8 cellular contexts compared by ENCODE assay signal in the genomic region with DNA sequence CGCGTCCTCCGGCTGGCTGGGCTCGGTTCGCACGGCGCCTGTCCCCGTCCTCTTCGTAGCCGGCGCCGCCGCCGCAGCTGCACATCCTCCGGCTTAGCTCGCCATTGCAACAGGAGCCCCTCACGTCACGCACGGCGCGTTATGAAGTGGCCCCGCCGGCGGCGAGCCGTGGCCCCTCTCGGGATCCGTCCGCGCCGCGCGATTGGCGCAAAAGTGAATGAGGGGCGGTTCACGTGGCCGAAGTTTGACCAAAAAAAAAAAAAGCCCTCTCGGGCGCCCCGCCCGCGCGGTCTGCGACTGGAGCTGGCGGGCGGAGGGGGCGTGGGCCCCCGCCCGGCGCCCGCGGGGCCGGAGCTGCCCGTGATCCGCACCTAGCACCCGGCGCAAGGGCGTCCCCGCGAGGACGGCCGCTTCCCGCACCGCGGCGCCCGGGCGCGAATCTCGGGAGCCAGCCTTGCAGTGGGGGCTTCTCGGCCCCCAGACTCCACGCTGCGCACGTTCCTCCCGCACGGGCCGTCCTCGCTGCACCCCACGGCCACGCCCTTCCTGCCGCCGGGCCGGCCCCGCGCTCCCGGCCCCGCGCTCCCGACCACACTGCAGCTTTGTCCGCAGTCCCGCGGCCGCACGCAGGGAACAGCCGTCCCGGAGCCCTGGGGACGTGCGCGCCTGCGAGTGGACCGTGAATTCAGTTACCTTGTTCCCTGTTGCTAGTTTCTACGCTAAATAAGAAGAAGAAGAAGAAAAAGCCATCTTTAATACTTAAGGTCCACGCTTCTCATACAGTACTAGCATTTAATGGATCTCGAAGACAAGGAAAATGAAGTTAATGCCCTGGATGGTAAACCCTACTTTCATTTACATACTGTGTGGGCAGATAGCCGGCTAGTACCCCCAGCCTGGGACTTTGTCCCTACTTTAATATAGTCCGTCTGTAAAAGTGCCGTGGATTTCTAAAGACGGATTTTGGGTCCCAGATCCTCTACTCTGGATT. TPM values are rescaled to one million over a fixed set of nuclear protein-coding genes. Genes with fewer than 3 reads are reported as not detected.
DNase-seq lines count a peak whose midpoint lies in the region; ATAC-seq and TF ChIP-seq lines count a peak whose summit lies in the region.

A gene with protein sequence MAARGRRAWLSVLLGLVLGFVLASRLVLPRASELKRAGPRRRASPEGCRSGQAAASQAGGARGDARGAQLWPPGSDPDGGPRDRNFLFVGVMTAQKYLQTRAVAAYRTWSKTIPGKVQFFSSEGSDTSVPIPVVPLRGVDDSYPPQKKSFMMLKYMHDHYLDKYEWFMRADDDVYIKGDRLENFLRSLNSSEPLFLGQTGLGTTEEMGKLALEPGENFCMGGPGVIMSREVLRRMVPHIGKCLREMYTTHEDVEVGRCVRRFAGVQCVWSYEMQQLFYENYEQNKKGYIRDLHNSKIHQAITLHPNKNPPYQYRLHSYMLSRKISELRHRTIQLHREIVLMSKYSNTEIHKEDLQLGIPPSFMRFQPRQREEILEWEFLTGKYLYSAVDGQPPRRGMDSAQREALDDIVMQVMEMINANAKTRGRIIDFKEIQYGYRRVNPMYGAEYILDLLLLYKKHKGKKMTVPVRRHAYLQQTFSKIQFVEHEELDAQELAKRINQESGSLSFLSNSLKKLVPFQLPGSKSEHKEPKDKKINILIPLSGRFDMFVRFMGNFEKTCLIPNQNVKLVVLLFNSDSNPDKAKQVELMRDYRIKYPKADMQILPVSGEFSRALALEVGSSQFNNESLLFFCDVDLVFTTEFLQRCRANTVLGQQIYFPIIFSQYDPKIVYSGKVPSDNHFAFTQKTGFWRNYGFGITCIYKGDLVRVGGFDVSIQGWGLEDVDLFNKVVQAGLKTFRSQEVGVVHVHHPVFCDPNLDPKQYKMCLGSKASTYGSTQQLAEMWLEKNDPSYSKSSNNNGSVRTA (minus strand): TSS at position 219 of the 991 bp plus-strand sequence. CDS start 592 bp downstream, outside the sequence.

- peak within 1 kb of the TSS; percentile 85 for H3K4me3 Mint-ChIP-seq in activated CD8-positive, alpha-beta T cell treated with anti-CD3 and anti-CD28 coated beads for 36 hours

- H3K27me3 ChIP-seq in BJ (ENCODE audit: control insufficient read depth, insufficient read depth, low read length) (no peaks in the 10 kb centered on the region), lung (ENCODE audit: control insufficient read depth, insufficient read depth) (no peaks in the 10 kb centered on the region)

- H3K36me3 ChIP-seq in BJ (ENCODE audit: control insufficient read depth, insufficient read depth, low read length) (no peaks in the 10 kb centered on the region), lung (ENCODE audit: control insufficient read depth in 2 of 2, insufficient read depth in 2 of 2, low read length in 2 of 2) (no peaks in the 10 kb centered on the region)

- peaks cover 7 to 20% of the 10 kb centered on the region in 2 donors for H3K4me1 ChIP-seq in lung (ENCODE audit: control insufficient read depth in 2 of 2, insufficient read depth in 2 of 2, low read length in 2 of 2)

- H3K36me3 Mint-ChIP-seq in activated CD8-positive, alpha-beta T cell treated with anti-CD3 and anti-CD28 coated beads for 36 hours (ENCODE audit: low read depth) = peaks cover 32% of the 10 kb centered on the region

- intact Hi-C loops in activated CD8-positive, alpha-beta T cell treated with anti-CD3 and anti-CD28 coated beads for 36 hours (cut with micrococcal nuclease) = no loop called here

- ATAC-seq in HG03432 (IDR thresholded peaks at IDR 0.05; ENCODE audit: unreplicated experiment) (peak; percentile 77), lung (ENCODE audit: insufficient read depth, low FRiP score) (peak; percentile 89)
- ATAC-seq in activated CD8-positive, alpha-beta T cell treated with anti-CD3 and anti-CD28 coated beads for 36 hours = peak; percentile 75

- peak; percentile 58 for DNase-seq in BJ (ENCODE audit: low read depth)
- DNase-seq in NCI-H748 treated with DMSO at 0.1 percent for 48 hours (lab: John Stamatoyannopoulos, UW) = peak; percentile 12
- peak; percentile 91 for DNase-seq in activated CD8-positive, alpha-beta T cell treated with anti-CD3 and anti-CD28 coated beads for 36 hours
- DNase-seq in ecto neural progenitor cell (ENCODE audit: low spot score) = peak; percentile 87
- peak; percentile 94 for DNase-seq in lung (ENCODE audit: low spot score)
- peak; percentile 68 to 83 (median 73) for DNase-seq in stimulated activated CD4-positive, alpha-beta T cell treated with anti-CD3 and anti-CD28 coated beads, TNF-alpha, amount 100 ng/mL, for 24 hours (ENCODE audit: low read depth in 3 of 3)

- CTCF ChIA-PET in BJ (lab: Yijun Ruan, JAX) = interaction anchor here (0.7 to 2.8 kb wide), 14 partner anchors 10 to 334 kb away, joined by 3 to 15 read pairs (median 5); no protein-coding TSS in a partner anchor
- CTCF ChIA-PET in activated CD8-positive, alpha-beta T cell treated with anti-CD3 and anti-CD28 coated beads for 36 hours (lab: Charles Lee) = interaction anchor here (1.0 to 3.8 kb wide), 6 partner anchors 12 to 243 kb away, joined by 5 to 19 read pairs (median 6); no protein-coding TSS in a partner anchor

- peak within 1 kb of the TSS; percentile 78 for H3K4me3 ChIP-seq in BJ (ENCODE audit: low read depth, low read length)
- peak within 1 kb of the TSS; percentile 96 for H3K4me3 ChIP-seq in lung

- peak within 1 kb of the TSS; percentile 94 to 98 for H3K27ac ChIP-seq in lung (ENCODE audit: low read depth in 1 of 2, low read length in 1 of 2)

- TF ChIP-seq POLR2A in GM19193 (IDR thresholded peaks at IDR 0.05; ENCODE audit: extremely low read depth, insufficient read depth, insufficient read length) = peak; percentile 77

- TF ChIP-seq CTCF in BJ (IDR thresholded peaks at IDR 0.05; ENCODE audit: insufficient read depth, low read depth, low read length) = no peak
- TF ChIP-seq CTCF in activated CD8-positive, alpha-beta T cell treated with anti-CD3 and anti-CD28 coated beads for 36 hours (IDR thresholded peaks at IDR 0.05) = no peak
- peak; percentile 10 for TF ChIP-seq CTCF in lung (IDR thresholded peaks at IDR 0.05; ENCODE audit: control extremely low read depth, extremely low read depth)

- H3K27me3 Mint-ChIP-seq in activated CD8-positive, alpha-beta T cell treated with anti-CD3 and anti-CD28 coated beads for 36 hours = no peaks in the 10 kb centered on the region

- POLR2A ChIA-PET in BJ (lab: Charles Lee) = interaction anchor here (0.6 to 1.2 kb wide), 9 partner anchors 63 to 582 kb away, joined by 3 to 10 read pairs (median 8); no protein-coding TSS in a partner anchor
- POLR2A ChIA-PET in activated CD8-positive, alpha-beta T cell treated with anti-CD3 and anti-CD28 coated beads for 36 hours (lab: Charles Lee) = interaction anchor here (0.6 to 4.4 kb wide), 18 partner anchors 11 to 467 kb away, joined by 3 to 28 read pairs (median 4); no protein-coding TSS in a partner anchor

- 1% methylated on average over 100 to 108 of the region's 108 CpGs for WGBS in lung, 2 donors

- no peaks in the 10 kb centered on the region for H3K9me3 Mint-ChIP-seq in activated CD8-positive, alpha-beta T cell treated with anti-CD3 and anti-CD28 coated beads for 36 hours

- peak within 1 kb of the TSS; percentile 87 for H3K27ac Mint-ChIP-seq in activated CD8-positive, alpha-beta T cell treated with anti-CD3 and anti-CD28 coated beads for 36 hours

- H3K4me1 Mint-ChIP-seq in activated CD8-positive, alpha-beta T cell treated with anti-CD3 and anti-CD28 coated beads for 36 hours (ENCODE audit: low read depth) = peaks cover 59% of the 10 kb centered on the region

- peaks cover 0 to 2% of the 10 kb centered on the region in 2 donors for H3K9me3 ChIP-seq in lung (ENCODE audit: control insufficient read depth in 2 of 2, insufficient read depth in 1 of 2, low read length in 1 of 2)

RNA-seq across cellular contexts. Expression of the gene that starts here (rescaled TPM):
- polyA plus RNA-seq in BJ (2011; rRNA removed) (17.7 and 24.3 TPM in 2 replicates), lung (10 to 100 TPM; 11.8 to 27.7 TPM)
- polyA minus RNA-seq in BJ (2011; rRNA and poly(A)+ RNA removed) = 14.9 and 16.0 TPM in 2 replicates
- total RNA-seq in activated CD8-positive, alpha-beta T cell treated with anti-CD3 and anti-CD28 coated beads for 36 hours = 10 to 100 TPM; 57.9 to 58.3 TPM
- total RNA-seq in lung = 10 to 100 TPM; 33.0 to 52.2 TPM

Comparison
In these comparisons a context has a peak if more than half of its experiments do, and no peak if none do; other contexts are left out.
1. Peak in every context shown above with its lines: DNase-seq, ATAC-seq, H3K4me3 ChIP-seq and H3K27ac ChIP-seq.
2. DNase-seq: peak in every context shown above with its lines; median percentile 94 in lung; 91 in activated CD8-positive, alpha-beta T cell treated with anti-CD3 and anti-CD28 coated beads for 36 hours; 87 in ecto neural progenitor cell; 73 in stimulated activated CD4-positive, alpha-beta T cell treated with anti-CD3 and anti-CD28 coated beads, TNF-alpha, amount 100 ng/mL, for 24 hours; 58 in BJ; 12 in NCI-H748 treated with DMSO at 0.1 percent for 48 hours.